In the genomic region with DNA sequence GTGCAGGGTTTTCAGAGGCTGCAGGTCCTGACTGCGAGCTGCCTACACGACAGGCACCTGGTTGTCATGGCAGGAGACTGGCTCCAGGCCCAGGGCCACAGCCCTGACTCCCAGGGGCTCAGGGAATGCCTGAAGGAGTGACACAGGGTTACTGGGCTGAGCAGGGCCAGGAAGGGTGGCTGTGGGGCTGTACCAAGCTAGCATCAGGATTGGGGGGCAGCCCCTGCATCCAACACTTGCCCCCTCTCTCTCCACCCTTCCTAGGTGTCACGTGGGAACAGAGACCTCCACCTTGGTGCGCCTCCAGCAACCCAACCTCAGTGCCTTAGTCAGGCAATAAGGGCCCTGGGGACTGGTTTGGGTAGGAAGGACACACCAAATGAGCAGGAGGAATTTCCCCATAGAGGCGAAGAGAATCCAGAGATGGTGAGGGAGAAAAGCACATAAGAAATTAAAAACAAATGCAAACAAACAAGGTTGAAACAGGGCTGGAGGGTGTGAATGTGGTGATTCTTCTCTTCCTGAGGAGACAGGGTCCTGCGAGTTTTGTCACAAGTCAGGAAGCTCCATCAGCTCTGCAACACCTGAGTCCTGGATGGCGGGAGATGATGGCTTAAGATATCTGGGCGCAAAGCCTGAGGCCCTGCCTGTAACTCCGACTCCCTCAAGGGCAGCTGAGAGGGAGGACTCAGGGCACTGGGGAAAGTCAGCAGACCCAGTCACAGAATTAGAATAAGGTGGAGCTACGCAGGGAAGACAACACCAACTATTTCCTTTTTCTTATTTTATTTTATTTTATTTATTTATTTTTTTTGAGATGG, we compare ENCODE assay signal across 14 cellular contexts. TPM values are rescaled to one million over a fixed set of nuclear protein-coding genes. Genes with fewer than 3 reads are reported as not detected.
DNase-seq lines count a peak whose midpoint lies in the region; ATAC-seq, FAIRE-seq and TF ChIP-seq lines count a peak whose summit lies in the region.
"Had no signal": no experiment of that assay in that cellular context is flagged by ENCODE, and none has a peak within 500 bp of the region (broad histone marks: within the 10 kb centered on the region; RNA-seq: fewer than 3 reads in every experiment).

No MANE protein-coding gene starts in this region.

- H3K27me3 ChIP-seq in right atrium auricular region: no peaks in the 10 kb centered on the region
- peaks cover 78% of the 10 kb centered on the region for H3K27me3 ChIP-seq in left ventricle myocardium inferior (ENCODE audit: low read depth)
- H3K27me3 ChIP-seq in aorta (ENCODE audit: control insufficient read depth in 1 of 2, insufficient read depth in 2 of 2, low read length in 1 of 2): no peaks in the 10 kb centered on the region

- ATAC-seq in aorta (ENCODE audit: low FRiP score) (no peak), GM21529 (IDR thresholded peaks at IDR 0.05; ENCODE audit: unreplicated experiment) (no peak), HG03520 (IDR thresholded peaks at IDR 0.05; ENCODE audit: unreplicated experiment) (no peak)

- H3K4me3 ChIP-seq in right atrium auricular region: no peak overlapping the region
- H3K4me3 ChIP-seq in left ventricle myocardium inferior: no peak overlapping the region
- H3K4me3 ChIP-seq in aorta (ENCODE audit: low read length in 2 of 2): no peak overlapping the region
- H3K4me3 ChIP-seq: SJSA1 had no signal

- H3K9me3 ChIP-seq in right atrium auricular region (no peaks in the 10 kb centered on the region), left ventricle myocardium inferior (replicated peaks) (no peaks in the 10 kb centered on the region), aorta (ENCODE audit: control insufficient read depth, low read length) (no peaks in the 10 kb centered on the region)
- H3K9me3 ChIP-seq: SJSA1 had no signal

- H3K4me1 ChIP-seq in right atrium auricular region (peaks cover 0 to 15% of the 10 kb centered on the region in 2 donors), left ventricle myocardium inferior (peaks cover 9% of the 10 kb centered on the region), aorta (ENCODE audit: control insufficient read depth in 1 of 2, insufficient read depth in 2 of 2, low read length in 2 of 2) (no peaks in the 10 kb centered on the region)
- H3K4me1 ChIP-seq: SJSA1 had no signal

- no peak for TF ChIP-seq CTCF in right atrium auricular region (IDR thresholded peaks at IDR 0.05)
- TF ChIP-seq CTCF in left ventricle myocardium inferior (IDR thresholded peaks at IDR 0.05; ENCODE audit: borderline replicate concordance): no peak

- 89 to 91% methylated on average over 10 of the region's 10 CpGs for WGBS in aorta, 2 donors

- FAIRE-seq in GM12892 (lab: Jason Lieb, UNC): no peak

- H3K27ac ChIP-seq in right atrium auricular region: no peak overlapping the region
- no peak overlapping the region for H3K27ac ChIP-seq in left ventricle myocardium inferior (replicated peaks)
- no peak overlapping the region for H3K27ac ChIP-seq in aorta (ENCODE audit: low read depth in 1 of 2, low read length in 2 of 2)
- H3K27ac ChIP-seq: SJSA1 had no signal

- TF ChIP-seq POLR2A in GM12892 (IDR thresholded peaks at IDR 0.05; ENCODE audit: low read depth, low read length): no peak

- intact Hi-C loops in left ventricle myocardium inferior (cut with micrococcal nuclease) (no loop called here), aorta (cut with DNase I) (no loop called here)

- H3K36me3 ChIP-seq in right atrium auricular region (no peaks in the 10 kb centered on the region), left ventricle myocardium inferior (no peaks in the 10 kb centered on the region), aorta (ENCODE audit: control insufficient read depth in 1 of 2, insufficient read depth in 2 of 2, low read length in 1 of 2) (no peaks in the 10 kb centered on the region)
- H3K36me3 ChIP-seq: SJSA1 had no signal

- DNase-seq in right atrium auricular region (ENCODE audit: low spot score) (peak; percentile 58), left ventricle myocardium inferior (no peak), astrocyte of the hippocampus (ENCODE audit: low read depth, low spot score) (peak; percentile 1), mesenteric fat pad (ENCODE audit: low spot score) (peak; percentile 87), aorta (peak; percentile 34 to 74), GM12892 (ENCODE audit: insufficient read length) (no peak)
- DNase-seq: DND-41; hippocampal formation; NCI-H1694; NCI-H82; stimulated activated naive CD4-positive, alpha-beta T cell had no signal

RNA-seq across cellular contexts. Expression of gene RNU1-4, which starts 19.7 kb away (rescaled TPM):
- total RNA-seq in right atrium auricular region: not detected
- total RNA-seq in left ventricle myocardium inferior: 6,072 TPM
- total RNA-seq in mesenteric fat pad: 6,165 TPM
- 1,000 to 10,000 TPM; 7,231 to 8,154 TPM for total RNA-seq in aorta
- not detected for polyA plus RNA-seq in aorta
- polyA plus RNA-seq in GM12892 (2012; ENCODE audit: missing spikeins): 139 TPM

RNA-seq across cellular contexts. Expression of gene RNU1-3, which starts 53.9 kb away (rescaled TPM):
- total RNA-seq in right atrium auricular region (not detected), left ventricle myocardium inferior (6,072 TPM), mesenteric fat pad (6,165 TPM), aorta (1,000 to 10,000 TPM; 7,231 to 8,154 TPM)
- polyA plus RNA-seq in aorta: not detected
- polyA plus RNA-seq in GM12892 (2012; ENCODE audit: missing spikeins): 139 TPM

Comparison
In these comparisons a context has a peak if more than half of its experiments do, and no peak if none do; other contexts are left out.
1. DNase-seq: peak in right atrium auricular region (single experiment), astrocyte of the hippocampus (single experiment), mesenteric fat pad (single experiment) and aorta (2 of 2); none in left ventricle myocardium inferior (single experiment) and GM12892 (single experiment).
2. RNA of gene RNU1-4, which starts 19.7 kb away (total RNA-seq): 7,231 to 8,154 TPM in aorta, 6,165 TPM in mesenteric fat pad (single experiment) and 6,072 TPM in left ventricle myocardium inferior (single experiment); not detected in right atrium auricular region; every median in the first group is over 1,000 times any median in the second.
3. RNA of gene RNU1-3, which starts 53.9 kb away (total RNA-seq): 7,231 to 8,154 TPM in aorta, 6,165 TPM in mesenteric fat pad (single experiment) and 6,072 TPM in left ventricle myocardium inferior (single experiment); not detected in right atrium auricular region; every median in the first group is over 1,000 times any median in the second.